Comparison of ENCODE assay signal across 8 cellular contexts in the genomic region with DNA sequence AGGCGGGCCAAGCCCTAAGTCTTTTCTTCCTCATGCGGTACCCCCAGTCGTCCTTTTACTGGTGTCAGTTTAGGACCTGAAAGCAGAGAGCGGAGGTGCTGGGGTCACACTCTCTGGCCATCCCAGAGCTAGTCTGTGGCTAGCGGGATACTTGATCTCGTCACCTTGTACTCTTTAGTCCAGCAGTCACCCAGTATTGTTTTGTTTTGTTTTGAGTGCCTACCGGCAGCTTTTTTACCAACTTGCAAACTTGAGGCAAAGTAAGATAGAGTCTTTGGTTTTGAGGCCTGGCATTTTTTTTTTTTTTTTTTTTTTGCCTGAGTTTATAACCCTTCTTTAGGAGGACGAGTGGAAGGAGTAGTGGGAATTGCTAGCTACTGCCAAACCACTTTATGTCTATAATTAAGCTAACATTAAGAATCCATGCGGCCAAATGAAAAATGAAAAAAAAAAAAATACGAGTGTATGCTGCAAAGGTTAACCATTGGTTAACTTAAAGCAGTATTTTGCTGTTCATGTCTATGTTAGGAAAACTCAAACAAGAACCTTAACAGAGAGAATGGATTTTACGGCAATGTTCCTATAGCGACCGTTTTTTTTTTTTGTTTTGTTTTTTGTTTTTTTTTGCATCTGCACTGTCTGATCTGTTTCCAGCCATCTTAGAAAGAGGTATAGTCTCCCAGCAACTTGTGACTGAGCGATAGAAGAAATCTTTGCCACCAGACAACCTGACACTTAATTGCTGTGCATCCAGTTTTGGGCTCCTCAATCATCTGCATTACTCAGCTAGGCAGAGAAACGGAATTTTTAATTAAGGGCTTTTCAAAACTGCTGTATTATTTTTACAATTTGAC. TPM values are rescaled to one million over a fixed set of nuclear protein-coding genes. Genes with fewer than 3 reads are reported as not detected.
DNase-seq lines count a peak whose midpoint lies in the region; ATAC-seq, FAIRE-seq and TF ChIP-seq lines count a peak whose summit lies in the region.

No MANE protein-coding gene starts in this region.

- H3K9ac ChIP-seq in smooth muscle cell (ENCODE audit: low read depth): peak overlapping the region; percentile 97

- H4K20me1 ChIP-seq in smooth muscle cell (ENCODE audit: low read depth): peaks cover 53% of the 10 kb centered on the region

- CTCF ChIA-PET in A549 (lab: Yijun Ruan, JAX): interaction anchor here (0.6 to 2.0 kb wide), 9 partner anchors 9 to 702 kb away, joined by 3 to 6 read pairs (median 4); partner anchors contain the start of gene FAM50B

- H3K9me3 Mint-ChIP-seq in activated T-helper 17 cell treated with anti-CD3 and anti-CD28 coated beads, Interleukin-2, amount 50 U/mL, for 72 hours: no peaks in the 10 kb centered on the region

- no peak; the same call in 2 of the 3 replicates for TF ChIP-seq CTCF in A549 (IDR thresholded peaks at IDR 0.05)
- TF ChIP-seq CTCF in smooth muscle cell (IDR thresholded peaks at IDR 0.05; ENCODE audit: borderline replicate concordance, insufficient read depth, poor library complexity, severe bottlenecking): no peak

- peaks cover 14% of the 10 kb centered on the region for H3F3A ChIP-seq in smooth muscle cell (ENCODE audit: low read depth)

- H3K27ac Mint-ChIP-seq in activated T-helper 17 cell treated with anti-CD3 and anti-CD28 coated beads, Interleukin-2, amount 50 U/mL, for 72 hours: peak overlapping the region; percentile 98

- FAIRE-seq in A549 (lab: Jason Lieb, UNC): no peak

- peak overlapping the region; percentile 97 to 99 for H3K27ac ChIP-seq in A549
- H3K27ac ChIP-seq in right cardiac atrium (ENCODE audit: low read length): peak overlapping the region; percentile 94
- peak overlapping the region; percentile 97 for H3K27ac ChIP-seq in smooth muscle cell (ENCODE audit: low read depth)

- WGBS in A549 (ENCODE audit: missing lambda C conversion rate): 4% methylated on average over 15 of the region's 15 CpGs
- 3% methylated on average over 15 of the region's 15 CpGs for WGBS in right cardiac atrium
- 3% methylated on average over 15 of the region's 15 CpGs for WGBS in smooth muscle cell (ENCODE audit: low lambda C conversion rate)

- no peak for TF ChIP-seq RAD21 in A549 (conservative IDR thresholded peaks at IDR 0.05 in 1 of 2, IDR thresholded peaks at IDR 0.05 in 1 of 2)

- H3K79me2 ChIP-seq in smooth muscle cell (ENCODE audit: low read depth): peaks cover 66% of the 10 kb centered on the region

- POLR2A ChIA-PET in A549 (lab: Yijun Ruan, JAX): interaction anchor here (1.3 to 2.0 kb wide), 2 partner anchors 9 to 114 kb away, joined by 4 to 16 read pairs; partner anchors contain the start of gene ECI2

- TF ChIP-seq POLR2A in A549 (IDR thresholded peaks at IDR 0.05; ENCODE audit: low read length): no peak

- no peaks in the 10 kb centered on the region for H3K36me3 ChIP-seq in smooth muscle cell (ENCODE audit: low read depth)

- peak overlapping the region; percentile 57 for H2AFZ ChIP-seq in smooth muscle cell (ENCODE audit: low read depth)

- H3K27me3 ChIP-seq in right cardiac atrium (ENCODE audit: control insufficient read depth, insufficient read depth) (no peaks in the 10 kb centered on the region), smooth muscle cell (ENCODE audit: low read depth) (no peaks in the 10 kb centered on the region)

- TF ChIP-seq EP300 in A549 (IDR thresholded peaks at IDR 0.05): no peak

- peak; percentile 17 to 33; a peak in 5 of 6 replicates for ATAC-seq in A549
- peak; percentile 4 for ATAC-seq in GM18907 (IDR thresholded peaks at IDR 0.05; ENCODE audit: unreplicated experiment)
- ATAC-seq in HG03571 (IDR thresholded peaks at IDR 0.05; ENCODE audit: unreplicated experiment): peak; percentile 3
- ATAC-seq in activated T-helper 17 cell treated with anti-CD3 and anti-CD28 coated beads, Interleukin-2, amount 50 U/mL, for 72 hours (replicated peaks): peak; percentile 4
- peak in 1 of 2 donors; percentile 20 for ATAC-seq in right cardiac atrium

- intact Hi-C loops in right cardiac atrium (cut with DNase I): no loop called here

- H3K36me3 Mint-ChIP-seq in activated T-helper 17 cell treated with anti-CD3 and anti-CD28 coated beads, Interleukin-2, amount 50 U/mL, for 72 hours (ENCODE audit: low read depth): peaks cover 68% of the 10 kb centered on the region

- H3K4me3 ChIP-seq in A549 (peak overlapping the region; percentile 73), right cardiac atrium (ENCODE audit: low read length) (peak overlapping the region; percentile 74), smooth muscle cell (peak overlapping the region; percentile 81)

- H3K9me3 ChIP-seq in A549 (no peaks in the 10 kb centered on the region), right cardiac atrium (ENCODE audit: control insufficient read depth, low read length) (no peaks in the 10 kb centered on the region), smooth muscle cell (replicated peaks; ENCODE audit: low read depth) (no peaks in the 10 kb centered on the region)

- H3K4me2 ChIP-seq in A549 (peak overlapping the region; percentile 96), smooth muscle cell (peak overlapping the region; percentile 87)

- DNase-seq in A549 (ENCODE audit: low read depth in 1 of 2, low spot score in 1 of 2) (no peak), right cardiac atrium (no peak), smooth muscle cell (lab: John Stamatoyannopoulos, UW; ENCODE audit: unreplicated experiment) (no peak), epidermal melanocyte (ENCODE audit: insufficient read length, low spot score) (no peak), NCI-H510A treated with DMSO at 0.1 percent for 48 hours (lab: John Stamatoyannopoulos, UW) (no peak)

- peak overlapping the region; percentile 90 for H3K4me3 Mint-ChIP-seq in activated T-helper 17 cell treated with anti-CD3 and anti-CD28 coated beads, Interleukin-2, amount 50 U/mL, for 72 hours

- H3K4me1 ChIP-seq in A549 (peaks cover 27% of the 10 kb centered on the region), right cardiac atrium (ENCODE audit: control insufficient read depth, insufficient read depth, low read length) (peaks cover 2% of the 10 kb centered on the region), smooth muscle cell (ENCODE audit: low read depth) (peaks cover 23% of the 10 kb centered on the region)

- peaks cover 32% of the 10 kb centered on the region for H3K4me1 Mint-ChIP-seq in activated T-helper 17 cell treated with anti-CD3 and anti-CD28 coated beads, Interleukin-2, amount 50 U/mL, for 72 hours

- H3K27me3 Mint-ChIP-seq in activated T-helper 17 cell treated with anti-CD3 and anti-CD28 coated beads, Interleukin-2, amount 50 U/mL, for 72 hours: no peaks in the 10 kb centered on the region

TF ChIP-seq in A549, 52 proteins besides CTCF, POLR2A, EP300 and RAD21:
- no peak for TF ChIP-seq POLR2AphosphoS2 (conservative IDR thresholded peaks at IDR 0.05; ENCODE audit: low read length)
- TF ChIP-seq KDM5A (IDR thresholded peaks at IDR 0.05): peak; percentile 10; the same call in 1 of the 2 replicates

RNA-seq across cellular contexts. Expression of gene FAM217A, which starts 56.8 kb away (rescaled TPM):
- polyA plus RNA-seq in A549 (2011; rRNA removed) (not detected in 2 replicates), A549 (2017; fragmentation: RNase III; extraction: RNeasy Plus Mini Kit Qiagen cat#74134 plus additional on column Dnase treatment) (not detected in 3 replicates), right cardiac atrium (not detected), smooth muscle cell (not detected in 2 replicates)
- polyA plus RNA-seq in A549 (2012; cell fraction: cytosol; rRNA removed): not detected in 2 replicates
- not detected in 2 replicates for polyA plus RNA-seq in A549 (2012; cell fraction: nucleus; rRNA removed)
- polyA minus RNA-seq in A549 (2011; rRNA and poly(A)+ RNA removed): not detected in 2 replicates
- total RNA-seq in activated T-helper 17 cell treated with anti-CD3 and anti-CD28 coated beads, Interleukin-2, amount 50 U/mL, for 72 hours: not detected
- total RNA-seq in right cardiac atrium (not detected), smooth muscle cell (not detected in 2 replicates)
